In the genomic region with DNA sequence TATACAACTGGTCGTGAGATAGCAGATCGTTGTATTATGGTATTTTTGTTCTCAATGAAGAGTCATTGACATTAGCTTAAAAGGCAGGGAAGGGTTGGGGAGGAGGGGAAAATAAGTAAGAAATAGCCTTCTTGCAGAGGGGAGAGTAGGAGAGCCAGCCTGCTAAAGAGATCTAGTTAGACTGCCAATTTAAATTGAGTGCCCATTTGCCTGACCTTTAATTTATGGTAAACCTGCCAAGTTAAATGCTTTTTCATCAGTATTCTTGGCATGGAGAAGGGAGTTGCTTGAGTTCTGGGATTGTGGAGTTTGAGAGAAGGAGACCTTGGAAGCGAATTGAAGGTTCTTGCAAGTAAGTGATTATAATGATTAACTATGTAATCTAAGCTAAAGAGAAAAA, we compare ENCODE assay signal across 32 cellular contexts.
"Had no signal": no experiment of that assay in that cellular context is flagged by ENCODE, and none has a peak within 500 bp of the region (broad histone marks: within the 10 kb centered on the region; RNA-seq: fewer than 3 reads in every experiment).

No MANE protein-coding gene starts in this region.

- H3K36me3 Mint-ChIP-seq: naive B cell; natural killer cell; neural progenitor cell; stimulated activated naive B cell treated with anti-CD40 and anti-IgM and Interleukin-4, amounts not matched to agents 10 μg/mL and 1 μg/mL and 100 μg/mL, for 72 hours had no signal

- H3K4me1 ChIP-seq: prostate gland had no signal

- H3K9me3 ChIP-seq: heart right ventricle, lower lobe of right lung, neutrophil, prostate gland, right atrium auricular region, stomach, thoracic aorta, tibial artery, upper lobe of right lung had no signal

- H2AFZ ChIP-seq: hepatocyte, neural progenitor cell had no signal

- H3K4me1 Mint-ChIP-seq: mesothelial cell of epicardium, neural progenitor cell had no signal

- ATAC-seq: left cardiac atrium, lower lobe of right lung, natural killer cell, sciatic nerve, upper lobe of right lung had no signal

- H3K27ac ChIP-seq: hepatocyte, lower lobe of right lung, neural progenitor cell, prostate gland, right atrium auricular region, skin epidermis, thoracic aorta, tibial artery, upper lobe of right lung had no signal

- H3K4me2 ChIP-seq: hepatocyte, neural progenitor cell had no signal

- DNase-seq: heart right ventricle; islet precursor cell; kidney glomerular epithelial cell; left cardiac atrium; left ventricle myocardium superior; lower lobe of right lung; mammary epithelial cell; mesendoderm; naive B cell; natural killer cell; nephron progenitor cell; occipital lobe; posterior cingulate gyrus; stimulated activated CD4-positive, alpha-beta T cell treated with anti-CD3 and anti-CD28 coated beads, Interleukin-12 subunit alpha, Interleukin-12 subunit beta, amount 100 ng/mL, for 4 hours; stimulated activated CD4-positive, alpha-beta T cell treated with anti-CD3 and anti-CD28 coated beads, Interleukin-15, amount 100 ng/mL, for 24 hours; stimulated activated CD4-positive, alpha-beta T cell treated with anti-CD3 and anti-CD28 coated beads, Interleukin-2, amount 100 ng/mL, for 24 hours; stimulated activated CD4-positive, alpha-beta T cell treated with anti-CD3 and anti-CD28 coated beads, Interleukin-4, amount 100 ng/mL, for 1 hour; stimulated activated naive B cell treated with anti-CD40 and anti-IgM and Interleukin-4, amounts not matched to agents 10 μg/mL and 1 μg/mL and 100 μg/mL, for 72 hours; stimulated activated naive CD8-positive, alpha-beta T cell treated with anti-CD3 and anti-CD28 coated beads, Interleukin-15, Interleukin-2, amounts not matched to agents 100 U/mL and 50 U/mL, for 24 hours; stomach; tibial artery; trophoblast cell; upper lobe of right lung had no signal

- H3K36me3 ChIP-seq: heart right ventricle, lower lobe of right lung, neural progenitor cell, neutrophil, prostate gland, right atrium auricular region, stomach, thoracic aorta, tibial artery, upper lobe of right lung had no signal

- H3K4me3 Mint-ChIP-seq: mesothelial cell of epicardium; naive B cell; natural killer cell; nephron progenitor cell; neural progenitor cell; stimulated activated naive B cell treated with anti-CD40 and anti-IgM and Interleukin-4, amounts not matched to agents 10 μg/mL and 1 μg/mL and 100 μg/mL, for 72 hours had no signal

- H3K27me3 Mint-ChIP-seq: naive B cell; stimulated activated naive B cell treated with anti-CD40 and anti-IgM and Interleukin-4, amounts not matched to agents 10 μg/mL and 1 μg/mL and 100 μg/mL, for 72 hours had no signal

- H3K27ac Mint-ChIP-seq: mesothelial cell of epicardium; naive B cell; natural killer cell; nephron progenitor cell; neural progenitor cell; stimulated activated naive B cell treated with anti-CD40 and anti-IgM and Interleukin-4, amounts not matched to agents 10 μg/mL and 1 μg/mL and 100 μg/mL, for 72 hours had no signal

- H3K9me3 Mint-ChIP-seq: mesothelial cell of epicardium; naive B cell; natural killer cell; nephron progenitor cell; neural progenitor cell; stimulated activated naive B cell treated with anti-CD40 and anti-IgM and Interleukin-4, amounts not matched to agents 10 μg/mL and 1 μg/mL and 100 μg/mL, for 72 hours had no signal

- H3K4me3 ChIP-seq: heart right ventricle, hepatocyte, lower lobe of right lung, neural progenitor cell, prostate gland, right atrium auricular region, skin epidermis, stomach, thoracic aorta, tibial artery, upper lobe of right lung had no signal

- H3K9ac ChIP-seq: neural progenitor cell had no signal

- H3K27me3 ChIP-seq: heart right ventricle, hepatocyte, neural progenitor cell, neutrophil, right atrium auricular region, stomach, tibial artery, upper lobe of right lung had no signal
